1 cellular context compared by ENCODE assay signal in the genomic region with DNA sequence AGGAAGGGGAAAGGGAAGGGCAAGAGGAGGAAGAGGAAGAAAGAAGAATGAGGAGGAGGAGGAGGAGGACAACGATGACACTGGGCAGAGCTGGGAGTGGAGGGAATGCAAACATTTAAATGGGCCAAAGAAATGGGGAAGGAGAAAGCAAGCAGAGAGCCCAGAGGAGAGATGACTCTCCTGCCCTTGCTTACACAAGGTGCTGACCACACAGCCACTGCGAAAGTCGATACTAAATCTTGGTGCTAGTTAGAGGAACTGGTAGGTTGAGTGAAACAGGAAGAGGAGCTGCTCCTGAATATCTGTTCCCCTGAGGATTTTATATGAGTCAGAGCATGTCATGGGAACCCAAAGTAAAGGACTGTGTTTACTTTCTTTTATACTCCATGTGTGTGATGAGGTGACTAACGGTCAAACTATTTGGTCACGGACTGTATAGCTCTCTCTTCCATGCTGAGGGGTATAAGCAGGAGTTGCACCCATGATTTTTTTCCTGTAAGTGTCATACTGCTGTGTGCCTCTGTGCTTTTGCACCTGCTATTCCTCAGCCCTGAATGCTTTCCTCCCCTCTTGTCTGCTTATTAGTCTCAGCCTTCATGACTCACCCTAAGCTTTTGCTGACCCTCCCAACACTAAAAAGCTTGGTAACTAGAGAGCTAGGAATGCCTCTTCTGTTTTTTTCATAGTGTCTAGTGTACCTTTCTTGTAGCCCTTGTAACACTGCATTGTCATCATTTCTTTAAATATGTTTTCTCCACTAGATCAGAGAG.
TF ChIP-seq lines count a peak whose summit lies in the region.

No MANE protein-coding gene starts in this region.

TF ChIP-seq in GM23338, 12 proteins besides CTCF, POLR2A, EP300 and RAD21:
- TF ChIP-seq, protein P1, sequence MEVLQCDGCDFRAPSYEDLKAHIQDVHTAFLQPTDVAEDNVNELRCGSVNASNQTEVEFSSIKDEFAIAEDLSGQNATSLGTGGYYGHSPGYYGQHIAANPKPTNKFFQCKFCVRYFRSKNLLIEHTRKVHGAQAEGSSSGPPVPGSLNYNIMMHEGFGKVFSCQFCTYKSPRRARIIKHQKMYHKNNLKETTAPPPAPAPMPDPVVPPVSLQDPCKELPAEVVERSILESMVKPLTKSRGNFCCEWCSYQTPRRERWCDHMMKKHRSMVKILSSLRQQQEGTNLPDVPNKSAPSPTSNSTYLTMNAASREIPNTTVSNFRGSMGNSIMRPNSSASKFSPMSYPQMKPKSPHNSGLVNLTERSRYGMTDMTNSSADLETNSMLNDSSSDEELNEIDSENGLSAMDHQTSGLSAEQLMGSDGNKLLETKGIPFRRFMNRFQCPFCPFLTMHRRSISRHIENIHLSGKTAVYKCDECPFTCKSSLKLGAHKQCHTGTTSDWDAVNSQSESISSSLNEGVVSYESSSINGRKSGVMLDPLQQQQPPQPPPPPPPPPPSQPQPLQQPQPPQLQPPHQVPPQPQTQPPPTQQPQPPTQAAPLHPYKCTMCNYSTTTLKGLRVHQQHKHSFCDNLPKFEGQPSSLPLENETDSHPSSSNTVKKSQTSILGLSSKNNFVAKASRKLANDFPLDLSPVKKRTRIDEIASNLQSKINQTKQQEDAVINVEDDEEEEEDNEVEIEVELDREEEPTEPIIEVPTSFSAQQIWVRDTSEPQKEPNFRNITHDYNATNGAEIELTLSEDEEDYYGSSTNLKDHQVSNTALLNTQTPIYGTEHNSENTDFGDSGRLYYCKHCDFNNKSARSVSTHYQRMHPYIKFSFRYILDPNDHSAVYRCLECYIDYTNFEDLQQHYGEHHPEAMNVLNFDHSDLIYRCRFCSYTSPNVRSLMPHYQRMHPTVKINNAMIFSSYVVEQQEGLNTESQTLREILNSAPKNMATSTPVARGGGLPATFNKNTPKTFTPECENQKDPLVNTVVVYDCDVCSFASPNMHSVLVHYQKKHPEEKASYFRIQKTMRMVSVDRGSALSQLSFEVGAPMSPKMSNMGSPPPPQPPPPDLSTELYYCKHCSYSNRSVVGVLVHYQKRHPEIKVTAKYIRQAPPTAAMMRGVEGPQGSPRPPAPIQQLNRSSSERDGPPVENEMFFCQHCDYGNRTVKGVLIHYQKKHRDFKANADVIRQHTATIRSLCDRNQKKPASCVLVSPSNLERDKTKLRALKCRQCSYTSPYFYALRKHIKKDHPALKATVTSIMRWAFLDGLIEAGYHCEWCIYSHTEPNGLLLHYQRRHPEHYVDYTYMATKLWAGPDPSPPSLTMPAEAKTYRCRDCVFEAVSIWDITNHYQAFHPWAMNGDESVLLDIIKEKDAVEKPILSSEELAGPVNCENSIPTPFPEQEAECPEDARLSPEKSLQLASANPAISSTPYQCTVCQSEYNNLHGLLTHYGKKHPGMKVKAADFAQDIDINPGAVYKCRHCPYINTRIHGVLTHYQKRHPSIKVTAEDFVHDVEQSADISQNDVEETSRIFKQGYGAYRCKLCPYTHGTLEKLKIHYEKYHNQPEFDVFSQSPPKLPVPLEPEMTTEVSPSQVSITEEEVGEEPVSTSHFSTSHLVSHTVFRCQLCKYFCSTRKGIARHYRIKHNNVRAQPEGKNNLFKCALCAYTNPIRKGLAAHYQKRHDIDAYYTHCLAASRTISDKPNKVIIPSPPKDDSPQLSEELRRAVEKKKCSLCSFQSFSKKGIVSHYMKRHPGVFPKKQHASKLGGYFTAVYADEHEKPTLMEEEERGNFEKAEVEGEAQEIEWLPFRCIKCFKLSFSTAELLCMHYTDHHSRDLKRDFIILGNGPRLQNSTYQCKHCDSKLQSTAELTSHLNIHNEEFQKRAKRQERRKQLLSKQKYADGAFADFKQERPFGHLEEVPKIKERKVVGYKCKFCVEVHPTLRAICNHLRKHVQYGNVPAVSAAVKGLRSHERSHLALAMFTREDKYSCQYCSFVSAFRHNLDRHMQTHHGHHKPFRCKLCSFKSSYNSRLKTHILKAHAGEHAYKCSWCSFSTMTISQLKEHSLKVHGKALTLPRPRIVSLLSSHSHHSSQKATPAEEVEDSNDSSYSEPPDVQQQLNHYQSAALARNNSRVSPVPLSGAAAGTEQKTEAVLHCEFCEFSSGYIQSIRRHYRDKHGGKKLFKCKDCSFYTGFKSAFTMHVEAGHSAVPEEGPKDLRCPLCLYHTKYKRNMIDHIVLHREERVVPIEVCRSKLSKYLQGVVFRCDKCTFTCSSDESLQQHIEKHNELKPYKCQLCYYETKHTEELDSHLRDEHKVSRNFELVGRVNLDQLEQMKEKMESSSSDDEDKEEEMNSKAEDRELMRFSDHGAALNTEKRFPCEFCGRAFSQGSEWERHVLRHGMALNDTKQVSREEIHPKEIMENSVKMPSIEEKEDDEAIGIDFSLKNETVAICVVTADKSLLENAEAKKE (CRISPR knock-in tag; IDR thresholded peaks at IDR 0.05) = no peak
- TF ChIP-seq EZH2phosphoT487 (IDR thresholded peaks at IDR 0.05; ENCODE audit: unreplicated experiment) = no peak
- TF ChIP-seq, protein P2, sequence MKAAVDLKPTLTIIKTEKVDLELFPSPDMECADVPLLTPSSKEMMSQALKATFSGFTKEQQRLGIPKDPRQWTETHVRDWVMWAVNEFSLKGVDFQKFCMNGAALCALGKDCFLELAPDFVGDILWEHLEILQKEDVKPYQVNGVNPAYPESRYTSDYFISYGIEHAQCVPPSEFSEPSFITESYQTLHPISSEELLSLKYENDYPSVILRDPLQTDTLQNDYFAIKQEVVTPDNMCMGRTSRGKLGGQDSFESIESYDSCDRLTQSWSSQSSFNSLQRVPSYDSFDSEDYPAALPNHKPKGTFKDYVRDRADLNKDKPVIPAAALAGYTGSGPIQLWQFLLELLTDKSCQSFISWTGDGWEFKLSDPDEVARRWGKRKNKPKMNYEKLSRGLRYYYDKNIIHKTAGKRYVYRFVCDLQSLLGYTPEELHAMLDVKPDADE (IDR thresholded peaks at IDR 0.05) = no peak
- TF ChIP-seq NANOG (IDR thresholded peaks at IDR 0.05; ENCODE audit: borderline replicate concordance) = no peak
- TF ChIP-seq CREB1 (CRISPR knock-in tag; IDR thresholded peaks at IDR 0.05; ENCODE audit: low read depth) = no peak
- no peak for TF ChIP-seq EZH2 (IDR thresholded peaks at IDR 0.05; ENCODE audit: low read depth, unreplicated experiment)
- no peak for TF ChIP-seq STAT1 (IDR thresholded peaks at IDR 0.05; ENCODE audit: unreplicated experiment)
- TF ChIP-seq POLR2AphosphoS5 (IDR thresholded peaks at IDR 0.05; ENCODE audit: low read depth) = no peak
- no peak for TF ChIP-seq ZNF331 (CRISPR knock-in tag; IDR thresholded peaks at IDR 0.05; ENCODE audit: low read depth)
- TF ChIP-seq JUNB (IDR thresholded peaks at IDR 0.05; ENCODE audit: unreplicated experiment) = no peak
- TF ChIP-seq, protein P3, sequence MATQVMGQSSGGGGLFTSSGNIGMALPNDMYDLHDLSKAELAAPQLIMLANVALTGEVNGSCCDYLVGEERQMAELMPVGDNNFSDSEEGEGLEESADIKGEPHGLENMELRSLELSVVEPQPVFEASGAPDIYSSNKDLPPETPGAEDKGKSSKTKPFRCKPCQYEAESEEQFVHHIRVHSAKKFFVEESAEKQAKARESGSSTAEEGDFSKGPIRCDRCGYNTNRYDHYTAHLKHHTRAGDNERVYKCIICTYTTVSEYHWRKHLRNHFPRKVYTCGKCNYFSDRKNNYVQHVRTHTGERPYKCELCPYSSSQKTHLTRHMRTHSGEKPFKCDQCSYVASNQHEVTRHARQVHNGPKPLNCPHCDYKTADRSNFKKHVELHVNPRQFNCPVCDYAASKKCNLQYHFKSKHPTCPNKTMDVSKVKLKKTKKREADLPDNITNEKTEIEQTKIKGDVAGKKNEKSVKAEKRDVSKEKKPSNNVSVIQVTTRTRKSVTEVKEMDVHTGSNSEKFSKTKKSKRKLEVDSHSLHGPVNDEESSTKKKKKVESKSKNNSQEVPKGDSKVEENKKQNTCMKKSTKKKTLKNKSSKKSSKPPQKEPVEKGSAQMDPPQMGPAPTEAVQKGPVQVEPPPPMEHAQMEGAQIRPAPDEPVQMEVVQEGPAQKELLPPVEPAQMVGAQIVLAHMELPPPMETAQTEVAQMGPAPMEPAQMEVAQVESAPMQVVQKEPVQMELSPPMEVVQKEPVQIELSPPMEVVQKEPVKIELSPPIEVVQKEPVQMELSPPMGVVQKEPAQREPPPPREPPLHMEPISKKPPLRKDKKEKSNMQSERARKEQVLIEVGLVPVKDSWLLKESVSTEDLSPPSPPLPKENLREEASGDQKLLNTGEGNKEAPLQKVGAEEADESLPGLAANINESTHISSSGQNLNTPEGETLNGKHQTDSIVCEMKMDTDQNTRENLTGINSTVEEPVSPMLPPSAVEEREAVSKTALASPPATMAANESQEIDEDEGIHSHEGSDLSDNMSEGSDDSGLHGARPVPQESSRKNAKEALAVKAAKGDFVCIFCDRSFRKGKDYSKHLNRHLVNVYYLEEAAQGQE (IDR thresholded peaks at IDR 0.05; ENCODE audit: unreplicated experiment) = no peak
TF ChIP-seq in GM23338: peak in this region for 0.
